18 cellular contexts compared by ENCODE assay signal in the genomic region with DNA sequence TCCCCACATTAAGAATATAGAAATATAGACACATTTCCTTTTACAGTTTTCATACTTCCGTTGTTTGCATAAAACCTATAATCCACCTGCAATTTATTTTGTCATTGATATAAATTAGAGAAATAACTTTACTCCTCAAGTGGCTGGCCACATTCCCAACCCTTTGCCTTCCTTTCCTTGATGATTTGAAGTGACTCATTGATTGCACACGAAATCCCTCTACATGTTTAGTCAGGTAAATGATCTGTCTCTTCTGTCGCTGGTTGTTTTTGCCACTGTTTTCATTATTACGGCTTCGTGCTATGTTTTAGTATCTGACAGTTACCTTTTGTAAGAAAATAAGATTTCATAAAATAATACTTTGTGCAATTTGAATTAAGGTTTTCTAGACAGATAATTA.
DNase-seq lines count a peak whose midpoint lies in the region; ATAC-seq and TF ChIP-seq lines count a peak whose summit lies in the region.
"Had no signal": no experiment of that assay in that cellular context is flagged by ENCODE, and none has a peak within 500 bp of the region (broad histone marks: within the 10 kb centered on the region; RNA-seq: fewer than 3 reads in every experiment).

No MANE protein-coding gene starts in this region.

- H3K27ac ChIP-seq in RWPE1 (no peak overlapping the region), neural progenitor cell (peak overlapping the region; percentile 75)
- H3K27ac ChIP-seq in naive thymus-derived CD4-positive, alpha-beta T cell (ENCODE audit: low read depth, low read length), result no peak overlapping the region
- H3K27ac ChIP-seq: A549, PC-9, SK-N-MC had no signal

- H3K27me3 ChIP-seq in neural progenitor cell, result no peaks in the 10 kb centered on the region
- H3K27me3 ChIP-seq in naive thymus-derived CD4-positive, alpha-beta T cell (ENCODE audit: control insufficient read depth in 2 of 2, insufficient read depth in 2 of 2, low read length in 2 of 2), result no peaks in the 10 kb centered on the region

- no peak overlapping the region for H3K4me3 Mint-ChIP-seq in neural progenitor cell
- no peak overlapping the region for H3K4me3 Mint-ChIP-seq in naive thymus-derived CD4-positive, alpha-beta T cell

- H4K20me1 ChIP-seq in neural progenitor cell (ENCODE audit: low read depth), result no peaks in the 10 kb centered on the region

- no peaks in the 10 kb centered on the region for H3K9me3 ChIP-seq in neural progenitor cell (ENCODE audit: low read depth)
- H3K9me3 ChIP-seq in naive thymus-derived CD4-positive, alpha-beta T cell (ENCODE audit: control insufficient read depth in 2 of 3, low read length in 3 of 3), result no peaks in the 10 kb centered on the region
- H3K9me3 ChIP-seq: A549 had no signal

- TF ChIP-seq CTCF in RWPE1 (conservative IDR thresholded peaks at IDR 0.05; ENCODE audit: low read depth) (no peak), epithelial cell of esophagus (IDR thresholded peaks at IDR 0.05; ENCODE audit: insufficient read depth, low read depth, low read length, missing control alignments) (no peak), neural progenitor cell (IDR thresholded peaks at IDR 0.05) (no peak)

- ATAC-seq in Right ventricle myocardium inferior, result no peak
- ATAC-seq in naive thymus-derived CD4-positive, alpha-beta T cell, result no peak
- ATAC-seq: A549 had no signal

- POLR2A ChIA-PET in RWPE1 (lab: Yijun Ruan, JAX; ENCODE audit: low non-redundant PET), result no interaction called here
- POLR2A ChIA-PET in naive thymus-derived CD4-positive, alpha-beta T cell (lab: Charles Lee), result no interaction called here

- intact Hi-C loops in Right ventricle myocardium inferior (cut with DNase I), result loop anchor here (10.0 kb wide), 1 partner anchor 197 kb away; no protein-coding TSS in a partner anchor
- intact Hi-C loops in naive thymus-derived CD4-positive, alpha-beta T cell (cut with micrococcal nuclease), result loop anchor here in 1 of 2 donors (10.0 kb wide), 1 partner anchor 197 kb away; no protein-coding TSS in a partner anchor

- H3K4me3 ChIP-seq in epithelial cell of esophagus (ENCODE audit: low read length), result no peak overlapping the region
- H3K4me3 ChIP-seq in neural progenitor cell, result no peak overlapping the region
- no peak overlapping the region for H3K4me3 ChIP-seq in naive thymus-derived CD4-positive, alpha-beta T cell (ENCODE audit: low read length)
- H3K4me3 ChIP-seq: A549, PC-9, SK-N-MC had no signal

- peak; percentile 28 for DNase-seq in HCEC 1CT
- peak; percentile 81 for DNase-seq in RWPE1 (ENCODE audit: low spot score)
- DNase-seq in epithelial cell of esophagus (ENCODE audit: low read depth), result peak; percentile 86
- no peak for DNase-seq in neural progenitor cell (ENCODE audit: low spot score)
- no peak for DNase-seq in NCI-H748 treated with DMSO at 0.1 percent for 48 hours (lab: John Stamatoyannopoulos, UW)
- no peak for DNase-seq in NCI-H2029 treated with DMSO at 0.1 percent for 48 hours (lab: John Stamatoyannopoulos, UW)
- DNase-seq in Right ventricle myocardium inferior (ENCODE audit: missing footprints), result no peak
- DNase-seq in naive thymus-derived CD4-positive, alpha-beta T cell, result no peak
- DNase-seq: C1 segment of cervical spinal cord, DMS 273 treated with DMSO at 0.1 percent for 48 hours, GOT3, MM.1S, NCI-H1092 treated with DMSO at 0.1 percent for 48 hours, NCI-H1694, PC-9, Right ventricle myocardium superior had no signal

- peaks cover 5% of the 10 kb centered on the region for H3K4me1 Mint-ChIP-seq in neural progenitor cell
- no peaks in the 10 kb centered on the region for H3K4me1 Mint-ChIP-seq in naive thymus-derived CD4-positive, alpha-beta T cell

- no peaks in the 10 kb centered on the region for H3K79me2 ChIP-seq in neural progenitor cell (ENCODE audit: low read depth)

- H3K4me2 ChIP-seq in neural progenitor cell, result peak overlapping the region; percentile 53
- H3K4me2 ChIP-seq: A549, PC-9 had no signal

- H3K27me3 Mint-ChIP-seq in neural progenitor cell (ENCODE audit: insufficient read depth, low read depth), result no peaks in the 10 kb centered on the region
- peaks cover 6 to 35% (median 22%) of the 10 kb centered on the region in 5 donors for H3K27me3 Mint-ChIP-seq in naive thymus-derived CD4-positive, alpha-beta T cell

- peaks cover 18% of the 10 kb centered on the region for H3K4me1 ChIP-seq in neural progenitor cell
- H3K4me1 ChIP-seq in naive thymus-derived CD4-positive, alpha-beta T cell (ENCODE audit: control insufficient read depth in 2 of 2, insufficient read depth in 2 of 2, low read length in 2 of 2), result no peaks in the 10 kb centered on the region

- no peak overlapping the region for H3K9ac ChIP-seq in neural progenitor cell

- H3K27ac Mint-ChIP-seq in neural progenitor cell, result no peak overlapping the region
- no peak overlapping the region for H3K27ac Mint-ChIP-seq in naive thymus-derived CD4-positive, alpha-beta T cell

- no peak overlapping the region for H2AFZ ChIP-seq in neural progenitor cell (replicated peaks)
- H2AFZ ChIP-seq: PC-9 had no signal

- H3K9me3 Mint-ChIP-seq in neural progenitor cell, result peaks cover 4% of the 10 kb centered on the region
- H3K9me3 Mint-ChIP-seq in naive thymus-derived CD4-positive, alpha-beta T cell, result peaks cover 0 to 10% (median 2%) of the 10 kb centered on the region in 11 donors

- H3K36me3 ChIP-seq in neural progenitor cell, result no peaks in the 10 kb centered on the region
- H3K36me3 ChIP-seq in naive thymus-derived CD4-positive, alpha-beta T cell (ENCODE audit: control insufficient read depth in 2 of 3, insufficient read depth in 3 of 3, low read length in 3 of 3), result no peaks in the 10 kb centered on the region

- H3F3A ChIP-seq in neural progenitor cell (ENCODE audit: low read depth), result peaks cover 13% of the 10 kb centered on the region

- CTCF ChIA-PET in RWPE1 (lab: Yijun Ruan, JAX), result interaction anchor here (0.7 kb wide), 1 partner anchor 80 kb away, joined by 5 read pairs; no protein-coding TSS in a partner anchor
- CTCF ChIA-PET in naive thymus-derived CD4-positive, alpha-beta T cell (lab: Charles Lee), result no interaction called here

- H3K36me3 Mint-ChIP-seq in neural progenitor cell, result no peaks in the 10 kb centered on the region
- H3K36me3 Mint-ChIP-seq in naive thymus-derived CD4-positive, alpha-beta T cell, result peaks cover 0 to 2% (median 0%) of the 10 kb centered on the region in 5 donors

Comparison
In these comparisons a context has a peak if more than half of its experiments do, and no peak if none do; other contexts are left out.
1. DNase-seq: peak in HCEC 1CT (single experiment), RWPE1 (single experiment) and epithelial cell of esophagus (single experiment); none in neural progenitor cell (single experiment), NCI-H748 treated with DMSO at 0.1 percent for 48 hours (single experiment), NCI-H2029 treated with DMSO at 0.1 percent for 48 hours (single experiment), Right ventricle myocardium inferior (single experiment) and naive thymus-derived CD4-positive, alpha-beta T cell (0 of 9).